Comparison of ENCODE assay signal across 11 cellular contexts in the genomic region with DNA sequence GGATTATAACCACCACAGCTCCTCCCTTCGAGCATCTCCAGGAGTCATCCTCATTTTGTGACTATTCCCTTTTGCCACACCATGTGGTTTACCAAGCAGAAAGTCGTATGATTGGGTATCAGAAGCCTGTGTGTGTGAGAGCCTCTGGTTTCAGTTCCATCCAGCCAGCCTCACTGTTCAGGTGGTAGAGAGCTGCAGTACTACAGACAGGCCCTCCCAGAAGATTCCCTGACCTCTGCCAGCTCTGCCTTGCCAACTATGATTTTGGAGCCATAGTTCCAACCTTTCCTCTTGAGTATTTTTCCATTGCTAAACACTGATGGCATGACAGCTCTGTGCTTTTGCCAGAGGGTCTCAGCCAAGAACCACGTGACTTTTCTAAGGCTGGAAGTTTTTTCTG.
DNase-seq lines count a peak whose midpoint lies in the region; ATAC-seq and TF ChIP-seq lines count a peak whose summit lies in the region.
"Had no signal": no experiment of that assay in that cellular context is flagged by ENCODE, and none has a peak within 500 bp of the region (broad histone marks: within the 10 kb centered on the region; RNA-seq: fewer than 3 reads in every experiment).

No MANE protein-coding gene starts in this region.

- no peak overlapping the region for H3K27ac Mint-ChIP-seq in activated naive CD4-positive, alpha-beta T cell treated with anti-CD3 and anti-CD28 coated beads, Interleukin-2, amount 10 ng/mL, durations not matched to agents 7 days and 5 days

- no peak overlapping the region for H4K12ac ChIP-seq in trophoblast cell (ENCODE audit: low read depth, low read length)

- CTCF ChIA-PET in activated naive CD4-positive, alpha-beta T cell treated with anti-CD3 and anti-CD28 coated beads, Interleukin-2, amount 10 ng/mL, durations not matched to agents 7 days and 5 days (lab: Charles Lee), result interaction anchor here (1.4 kb wide), 1 partner anchor 10 kb away, joined by 3 read pairs; no protein-coding TSS in a partner anchor

- H3K4me3 ChIP-seq in right cardiac atrium (ENCODE audit: low read length), result no peak overlapping the region
- no peak overlapping the region for H3K4me3 ChIP-seq in trophoblast cell (ENCODE audit: low read depth, low read length)
- H3K4me3 ChIP-seq: SK-N-MC had no signal

- H3K27ac ChIP-seq in right cardiac atrium (ENCODE audit: low read length) (peak overlapping the region; percentile 62), trophoblast cell (ENCODE audit: low read depth, low read length) (no peak overlapping the region)
- H3K27ac ChIP-seq: SK-N-MC had no signal

- no peaks in the 10 kb centered on the region for H3K27me3 ChIP-seq in right cardiac atrium (ENCODE audit: control insufficient read depth, insufficient read depth)
- H3K27me3 ChIP-seq in trophoblast cell (ENCODE audit: insufficient read depth, low read length), result no peaks in the 10 kb centered on the region
- H3K27me3 ChIP-seq: BE2C had no signal

- intact Hi-C loops in right cardiac atrium (cut with DNase I), result loop anchor here in 2 of 4 donors (5.0 to 10.0 kb wide), 2 partner anchors 127 to 269 kb away; partner anchors contain the start of gene INTS6 (in 1 of the 2)

- H3K23ac ChIP-seq in trophoblast cell (ENCODE audit: low read length), result no peak overlapping the region

- H4K8ac ChIP-seq in trophoblast cell (ENCODE audit: low read depth, low read length), result no peak overlapping the region

- H3K14ac ChIP-seq in trophoblast cell (ENCODE audit: low read length), result no peak overlapping the region

- peaks cover 4% of the 10 kb centered on the region for H3K4me1 ChIP-seq in right cardiac atrium (ENCODE audit: control insufficient read depth, insufficient read depth, low read length)
- H3K4me1 ChIP-seq in trophoblast cell (ENCODE audit: control insufficient read depth in 1 of 2, insufficient read depth in 2 of 2, low read length in 2 of 2), result peaks cover 0 to 3% of the 10 kb centered on the region in 2 experiments
- H3K4me1 ChIP-seq: BE2C had no signal

- no peak overlapping the region for H2BK12ac ChIP-seq in trophoblast cell (ENCODE audit: low read length)

- in situ Hi-C loops in GM13976 (cut with MboI; ENCODE audit: low sequenced_read_pairs, unreplicated experiment), result no loop called here

- TF ChIP-seq CTCF in GM13976 (IDR thresholded peaks at IDR 0.05; ENCODE audit: borderline replicate concordance, control extremely low read depth, extremely low read depth, insufficient read depth, missing control alignments), result no peak

- H3K9ac ChIP-seq in trophoblast cell (ENCODE audit: low read length), result no peak overlapping the region

- no peaks in the 10 kb centered on the region for H3K79me1 ChIP-seq in trophoblast cell (ENCODE audit: low read length)

- no peaks in the 10 kb centered on the region for H3K27me3 Mint-ChIP-seq in activated naive CD4-positive, alpha-beta T cell treated with anti-CD3 and anti-CD28 coated beads, Interleukin-2, amount 10 ng/mL, durations not matched to agents 7 days and 5 days

- no peak overlapping the region for H3K18ac ChIP-seq in trophoblast cell (ENCODE audit: low read length)

- no peaks in the 10 kb centered on the region for H3K36me3 ChIP-seq in trophoblast cell (ENCODE audit: control insufficient read depth in 1 of 2, insufficient read depth in 2 of 2, low read length in 2 of 2)
- H3K36me3 ChIP-seq: BE2C had no signal

- DNase-seq in GM13976 (ENCODE audit: low spot score) (peak; percentile 20), right cardiac atrium (peak in 2 of 3 donors; percentile 40 to 57), NCI-H526 (lab: John Stamatoyannopoulos, UW) (no peak), trophoblast cell (no peak)
- DNase-seq in activated naive CD4-positive, alpha-beta T cell treated with anti-CD3 and anti-CD28 coated beads, Interleukin-2, amount 10 ng/mL, durations not matched to agents 7 days and 5 days, result no peak
- DNase-seq: activated gamma-delta T cell, BE2C had no signal

- H2AFZ ChIP-seq in trophoblast cell (ENCODE audit: insufficient read depth, low read length, poor library complexity), result no peak overlapping the region

- 49% methylated on average over 3 of the region's 3 CpGs for WGBS in right cardiac atrium
- no CpG with 5 or more reads among the region's 3 CpGs for WGBS in trophoblast cell (ENCODE audit: extremely low coverage, insufficient coverage, insufficient read length)

- peaks cover 4% of the 10 kb centered on the region for H3K36me3 Mint-ChIP-seq in activated naive CD4-positive, alpha-beta T cell treated with anti-CD3 and anti-CD28 coated beads, Interleukin-2, amount 10 ng/mL, durations not matched to agents 7 days and 5 days

- H3K79me2 ChIP-seq in trophoblast cell (ENCODE audit: control insufficient read depth, insufficient read depth, low read length, poor library complexity), result no peaks in the 10 kb centered on the region

- H3K9me3 ChIP-seq in right cardiac atrium (ENCODE audit: control insufficient read depth, low read length) (no peaks in the 10 kb centered on the region), trophoblast cell (ENCODE audit: insufficient read depth, low read depth, low read length) (no peaks in the 10 kb centered on the region)
- H3K9me3 ChIP-seq: BE2C had no signal

- no peak overlapping the region for H4K91ac ChIP-seq in trophoblast cell (ENCODE audit: low read depth, low read length)

- peak; percentile 94 for ATAC-seq in GM21576 (IDR thresholded peaks at IDR 0.05; ENCODE audit: unreplicated experiment)
- ATAC-seq in HG03469 (IDR thresholded peaks at IDR 0.05; ENCODE audit: unreplicated experiment), result peak; percentile 73
- ATAC-seq in right cardiac atrium, result peak; percentile 75 to 88
- ATAC-seq in GM19023 (IDR thresholded peaks at IDR 0.05; ENCODE audit: unreplicated experiment), result no peak

- no peaks in the 10 kb centered on the region for H3K4me1 Mint-ChIP-seq in activated naive CD4-positive, alpha-beta T cell treated with anti-CD3 and anti-CD28 coated beads, Interleukin-2, amount 10 ng/mL, durations not matched to agents 7 days and 5 days

- no peak overlapping the region for H2BK5ac ChIP-seq in trophoblast cell (ENCODE audit: low read depth, low read length, poor library complexity)

- H3K4ac ChIP-seq in trophoblast cell (ENCODE audit: low read depth, low read length), result no peak overlapping the region

- H3K4me3 Mint-ChIP-seq in activated naive CD4-positive, alpha-beta T cell treated with anti-CD3 and anti-CD28 coated beads, Interleukin-2, amount 10 ng/mL, durations not matched to agents 7 days and 5 days, result no peak overlapping the region

- no peak overlapping the region for H2BK120ac ChIP-seq in trophoblast cell (ENCODE audit: insufficient read depth, low read length, poor library complexity)

- H3K4me2 ChIP-seq in trophoblast cell (ENCODE audit: low read length), result no peak overlapping the region

- H3K9me3 Mint-ChIP-seq in activated naive CD4-positive, alpha-beta T cell treated with anti-CD3 and anti-CD28 coated beads, Interleukin-2, amount 10 ng/mL, durations not matched to agents 7 days and 5 days, result no peaks in the 10 kb centered on the region

- H2AK5ac ChIP-seq in trophoblast cell (ENCODE audit: low read length), result no peak overlapping the region

Comparison
In these comparisons a context has a peak if more than half of its experiments do, and no peak if none do; other contexts are left out.
1. DNase-seq: peak in GM13976 (single experiment) and right cardiac atrium (2 of 3); none in NCI-H526 (0 of 2), activated naive CD4-positive, alpha-beta T cell treated with anti-CD3 and anti-CD28 coated beads, Interleukin-2, amount 10 ng/mL, durations not matched to agents 7 days and 5 days (single experiment) and trophoblast cell (0 of 2).